Comparison of ENCODE assay signal across 8 cellular contexts in genomic region chr5:138752341-138752950, GRCh38. TPM values are rescaled to one million over a fixed set of nuclear protein-coding genes. Genes with fewer than 3 reads are reported as not detected.
DNase-seq lines count a peak whose midpoint lies in the region; ATAC-seq and TF ChIP-seq lines count a peak whose summit lies in the region.

No MANE protein-coding gene starts in this region.

- in situ Hi-C loops in astrocyte of the cerebellum (cut with HindIII; ENCODE audit: low sequenced_read_pairs) = no loop called here

- peak overlapping the region; percentile 96 for H3K27ac ChIP-seq in subcutaneous abdominal adipose tissue (ENCODE audit: low read depth, low read length)

- H3K9me3 Mint-ChIP-seq in Calu3 (ENCODE audit: low read depth, unreplicated experiment) = no peaks in the 10 kb centered on the region

- peaks cover 4 to 43% (median 40%) of the 10 kb centered on the region in 5 donors for H3K4me1 ChIP-seq in subcutaneous abdominal adipose tissue (ENCODE audit: control insufficient read depth in 5 of 5, insufficient read depth in 5 of 5, low read length in 5 of 5)

- H3K36me3 Mint-ChIP-seq in Calu3 (ENCODE audit: insufficient read depth, unreplicated experiment) = peaks cover 58% of the 10 kb centered on the region

- H3K4me3 ChIP-seq in Jurkat, Clone E6-1 (ENCODE audit: low read length) = peak overlapping the region; percentile 67
- H3K4me3 ChIP-seq in astrocyte of the cerebellum (ENCODE audit: low read depth, low read length) (peak overlapping the region; percentile 91), subcutaneous abdominal adipose tissue (ENCODE audit: low read depth in 1 of 5, low read length in 5 of 5) (peak overlapping the region; percentile 67 to 89 (median 78))

- H3K9me3 ChIP-seq in subcutaneous abdominal adipose tissue (ENCODE audit: control insufficient read depth in 5 of 5, low read length in 5 of 5) = no peaks in the 10 kb centered on the region

- CTCF ChIA-PET in Calu3 (lab: Charles Lee) = interaction anchor here (0.7 to 0.9 kb wide), 6 partner anchors 12 to 180 kb away, joined by 3 to 7 read pairs (median 3); no protein-coding TSS in a partner anchor

- DNase-seq in Calu3 (peak; percentile 60), astrocyte of the cerebellum (ENCODE audit: low read depth) (no peak), islet precursor cell (peak; percentile 84), GM20000 (ENCODE audit: low spot score) (no peak)
- DNase-seq in Jurkat, Clone E6-1 (ENCODE audit: low read depth, low spot score) = no peak

- H3K9ac ChIP-seq in subcutaneous abdominal adipose tissue (ENCODE audit: low read length in 5 of 5) = peak overlapping the region in 4 of 5 donors; percentile 59 to 90 (median 85)

- no peaks in the 10 kb centered on the region for H3K27me3 Mint-ChIP-seq in Calu3 (ENCODE audit: unreplicated experiment)

- ATAC-seq in GM18873 (IDR thresholded peaks at IDR 0.05; ENCODE audit: low FRiP score, unreplicated experiment) (no peak), GM19351 (IDR thresholded peaks at IDR 0.05; ENCODE audit: unreplicated experiment) (no peak)

- TF ChIP-seq CTCF in Calu3 (IDR thresholded peaks at IDR 0.05; ENCODE audit: unreplicated experiment) (peak; percentile 32), astrocyte of the cerebellum (IDR thresholded peaks at IDR 0.05; ENCODE audit: low read depth, low read length, missing control alignments) (no peak), GM20000 (IDR thresholded peaks at IDR 0.05; ENCODE audit: extremely low read depth, missing control alignments) (no peak)

- H3K4me3 Mint-ChIP-seq in Calu3 (ENCODE audit: low read depth, unreplicated experiment) = peak overlapping the region; percentile 89

- peaks cover 50% of the 10 kb centered on the region for H3K4me1 Mint-ChIP-seq in Calu3 (ENCODE audit: low read depth, unreplicated experiment)

- H3K27ac Mint-ChIP-seq in Calu3 (ENCODE audit: unreplicated experiment) = peak overlapping the region; percentile 90

- TSS peak; percentile 97 for BruUV-seq in Calu3 (replicated peaks; lab: Mats Ljungman, UMichigan)

- peaks cover 0 to 5% (median 0%) of the 10 kb centered on the region in 5 donors for H3K36me3 ChIP-seq in subcutaneous abdominal adipose tissue (ENCODE audit: control insufficient read depth in 5 of 5, insufficient read depth in 5 of 5, low read length in 5 of 5)

- intact Hi-C loops in Calu3 (cut with micrococcal nuclease; ENCODE audit: unreplicated experiment) = loop anchor here (5.0 to 10.0 kb wide), 3 partner anchors 100 to 520 kb away; partner anchors contain the start of gene HSPA9

- no peaks in the 10 kb centered on the region for H3K27me3 ChIP-seq in subcutaneous abdominal adipose tissue (ENCODE audit: control insufficient read depth in 5 of 5, insufficient read depth in 4 of 5, low read length in 5 of 5)

RNA-seq across cellular contexts. Expression of gene CTNNA1, which starts 0.8 kb away (rescaled TPM):
- 623 and 734 TPM in 2 replicates for total RNA-seq in Calu3 (2022)
- polyA plus RNA-seq in Jurkat, Clone E6-1 (2012; ENCODE audit: insufficient read depth, insufficient read length) = 103 TPM

Comparison
In these comparisons a context has a peak if more than half of its experiments do, and no peak if none do; other contexts are left out.
1. DNase-seq: peak in Calu3 (single experiment) and islet precursor cell (single experiment); none in Jurkat, Clone E6-1 (single experiment), astrocyte of the cerebellum (single experiment) and GM20000 (single experiment).
2. Peak in every context shown above with its lines, with median percentiles within 50 percentile points of each other: H3K4me3 ChIP-seq.